Comparison of ENCODE assay signal across 20 cellular contexts in the genomic region with DNA sequence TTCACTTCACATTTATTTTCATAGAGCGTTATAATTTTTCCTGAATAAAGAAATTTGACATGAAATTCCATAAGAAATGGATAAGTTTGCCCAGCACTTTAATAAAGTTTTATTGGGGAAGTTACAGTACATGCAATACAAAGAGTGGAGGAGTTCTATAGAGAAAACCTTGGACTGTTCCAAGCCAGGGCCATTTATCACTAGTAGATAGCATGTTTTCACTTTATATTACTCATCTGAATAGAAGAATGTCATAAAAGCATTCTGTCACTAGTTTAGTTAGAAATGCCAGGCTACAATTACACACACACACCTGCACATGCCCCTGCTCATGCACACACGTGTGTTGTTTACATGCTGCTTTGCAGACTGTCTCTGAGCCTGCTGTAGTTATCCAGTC.
DNase-seq lines count a peak whose midpoint lies in the region; ATAC-seq and TF ChIP-seq lines count a peak whose summit lies in the region.
"Had no signal": no experiment of that assay in that cellular context is flagged by ENCODE, and none has a peak within 500 bp of the region (broad histone marks: within the 10 kb centered on the region; RNA-seq: fewer than 3 reads in every experiment).

No MANE protein-coding gene starts in this region.

- ATAC-seq in SK-N-SH treated with all-trans-retinoic acid at 6 μM for 48 hours (no peak), left colon (peak; percentile 85), HG03460 (IDR thresholded peaks at IDR 0.05; ENCODE audit: unreplicated experiment) (no peak)
- ATAC-seq in activated T-cell treated with anti-CD3 and anti-CD28 coated beads, Interleukin-2, amount 50 U/mL, for 4 hours: no peak
- ATAC-seq: A549, HCT116, HepG2 had no signal

- no peak overlapping the region for H3K4me2 ChIP-seq in SK-N-SH
- no peak overlapping the region for H3K4me2 ChIP-seq in OCI-LY7 (ENCODE audit: low read length)
- H3K4me2 ChIP-seq: A549 had no signal

- H3K36me3 ChIP-seq in SK-N-SH (replicated peaks in 1 of 2; ENCODE audit: control insufficient read depth in 1 of 2, insufficient read depth in 2 of 2, low read length in 1 of 2) (peaks cover 61 to 76% of the 10 kb centered on the region in 2 experiments), OCI-LY7 (ENCODE audit: insufficient read depth, low read length) (no peaks in the 10 kb centered on the region)

- H3K9me3 ChIP-seq in SK-N-SH (no peaks in the 10 kb centered on the region), OCI-LY7 (ENCODE audit: low read length) (no peaks in the 10 kb centered on the region)
- H3K9me3 ChIP-seq: A549, Caco-2 had no signal

- no peaks in the 10 kb centered on the region for H3K27me3 Mint-ChIP-seq in activated T-cell treated with anti-CD3 and anti-CD28 coated beads, Interleukin-2, amount 50 U/mL, for 4 hours (ENCODE audit: low read depth)
- H3K27me3 Mint-ChIP-seq: CD4-positive, alpha-beta T cell had no signal

- H4K20me1 ChIP-seq in SK-N-SH (ENCODE audit: insufficient read depth): no peaks in the 10 kb centered on the region
- H4K20me1 ChIP-seq in OCI-LY7 (ENCODE audit: insufficient read depth, low read length): no peaks in the 10 kb centered on the region

- H3K79me2 ChIP-seq in SK-N-SH (ENCODE audit: insufficient read depth) (peaks cover 88% of the 10 kb centered on the region), OCI-LY7 (ENCODE audit: insufficient read depth, low read depth, low read length) (no peaks in the 10 kb centered on the region)

- H3F3A ChIP-seq in SK-N-SH (replicated peaks; ENCODE audit: insufficient read depth): peaks cover 50% of the 10 kb centered on the region

- H3K4me1 Mint-ChIP-seq in activated T-cell treated with anti-CD3 and anti-CD28 coated beads, Interleukin-2, amount 50 U/mL, for 4 hours (ENCODE audit: low read depth): peaks cover 8% of the 10 kb centered on the region

- H2AFZ ChIP-seq in SK-N-SH (ENCODE audit: low read depth) (no peak overlapping the region), OCI-LY7 (ENCODE audit: low read length) (no peak overlapping the region)

- H3K27ac ChIP-seq in SK-N-SH (ENCODE audit: low read depth in 2 of 2, low read length in 1 of 2): peak overlapping the region; percentile 9 to 84; a peak in 1 of 4 replicates
- H3K27ac ChIP-seq in OCI-LY7 (ENCODE audit: low read depth, low read length, poor library complexity, severe bottlenecking): no peak overlapping the region
- H3K27ac ChIP-seq: 22Rv1, A549, C4-2B had no signal

- H3K4me1 ChIP-seq in SK-N-SH (ENCODE audit: control insufficient read depth in 1 of 2, insufficient read depth in 2 of 2, low read depth in 1 of 2, low read length in 1 of 2) (peaks cover 16 to 36% of the 10 kb centered on the region in 2 experiments), OCI-LY7 (ENCODE audit: insufficient read depth, low read length, poor library complexity, severe bottlenecking) (no peaks in the 10 kb centered on the region)
- H3K4me1 ChIP-seq: A549, Caco-2 had no signal

- no peaks in the 10 kb centered on the region for H3K9me2 ChIP-seq in SK-N-SH
- H3K9me2 ChIP-seq in OCI-LY7 (ENCODE audit: insufficient read depth, low read length): no peaks in the 10 kb centered on the region

- no peak for TF ChIP-seq CTCF in SK-N-SH (IDR thresholded peaks at IDR 0.05)
- TF ChIP-seq CTCF in OCI-LY7 (conservative IDR thresholded peaks at IDR 0.05; ENCODE audit: low read length): no peak

- DNase-seq in SK-N-SH: no peak
- DNase-seq in NCI-H69 (lab: John Stamatoyannopoulos, UW): peak; percentile 72
- no peak for DNase-seq in left colon
- no peak for DNase-seq in OCI-LY7 (ENCODE audit: low spot score)
- no peak for DNase-seq in activated T-cell treated with anti-CD3 and anti-CD28 coated beads, Interleukin-2, amount 50 U/mL, for 4 hours
- DNase-seq: AML-193; Caco-2; CD4-positive, alpha-beta T cell; DMS153; DMS79; GDM1; GOT3; H7 had no signal

- BruUV-seq in OCI-LY7 (replicated peaks; lab: Mats Ljungman, UMichigan): no TSS peak

- POLR2A ChIA-PET in SK-N-SH (lab: Yijun Ruan, JAX) (no interaction called here), OCI-LY7 (lab: Charles Lee) (no interaction called here)

- no peak overlapping the region for H3K4me3 Mint-ChIP-seq in activated T-cell treated with anti-CD3 and anti-CD28 coated beads, Interleukin-2, amount 50 U/mL, for 4 hours
- H3K4me3 Mint-ChIP-seq: CD4-positive, alpha-beta T cell had no signal

- no peaks in the 10 kb centered on the region for H3K9me3 Mint-ChIP-seq in activated T-cell treated with anti-CD3 and anti-CD28 coated beads, Interleukin-2, amount 50 U/mL, for 4 hours
- H3K9me3 Mint-ChIP-seq: CD4-positive, alpha-beta T cell had no signal

- TF ChIP-seq RAD21 in SK-N-SH (IDR thresholded peaks at IDR 0.05; ENCODE audit: low read length): no peak

- no peaks in the 10 kb centered on the region for H3K27me3 ChIP-seq in SK-N-SH (ENCODE audit: insufficient read depth)

- CTCF ChIA-PET in SK-N-SH (lab: Yijun Ruan, JAX): no interaction called here
- CTCF ChIA-PET in OCI-LY7 (lab: Charles Lee; ENCODE audit: unreplicated experiment): no interaction called here

- intact Hi-C loops in left colon (cut with DNase I, micrococcal nuclease): no loop called here
- intact Hi-C loops in OCI-LY7 (cut with micrococcal nuclease; ENCODE audit: unreplicated experiment): no loop called here

- H3K4me3 ChIP-seq in SK-N-SH (ENCODE audit: low read depth in 2 of 2, low read length in 1 of 2): no peak overlapping the region
- H3K4me3 ChIP-seq in OCI-LY7 (ENCODE audit: low read depth, low read length, poor library complexity, severe bottlenecking): no peak overlapping the region
- H3K4me3 ChIP-seq: A549 had no signal

- peaks cover 15% of the 10 kb centered on the region for H3K36me3 Mint-ChIP-seq in activated T-cell treated with anti-CD3 and anti-CD28 coated beads, Interleukin-2, amount 50 U/mL, for 4 hours (ENCODE audit: insufficient read depth)

- no peak for TF ChIP-seq EP300 in SK-N-SH (IDR thresholded peaks at IDR 0.05; ENCODE audit: borderline replicate concordance in 1 of 2, low read depth in 1 of 2, low read length in 1 of 2)

- H3K9ac ChIP-seq in SK-N-SH: no peak overlapping the region

- 93% methylated on average over 2 of the region's 2 CpGs for WGBS in SK-N-SH (ENCODE audit: low lambda C conversion rate)

TF ChIP-seq in SK-N-SH, 30 proteins besides CTCF, POLR2A, EP300 and RAD21:
- TF ChIP-seq, protein P1, sequence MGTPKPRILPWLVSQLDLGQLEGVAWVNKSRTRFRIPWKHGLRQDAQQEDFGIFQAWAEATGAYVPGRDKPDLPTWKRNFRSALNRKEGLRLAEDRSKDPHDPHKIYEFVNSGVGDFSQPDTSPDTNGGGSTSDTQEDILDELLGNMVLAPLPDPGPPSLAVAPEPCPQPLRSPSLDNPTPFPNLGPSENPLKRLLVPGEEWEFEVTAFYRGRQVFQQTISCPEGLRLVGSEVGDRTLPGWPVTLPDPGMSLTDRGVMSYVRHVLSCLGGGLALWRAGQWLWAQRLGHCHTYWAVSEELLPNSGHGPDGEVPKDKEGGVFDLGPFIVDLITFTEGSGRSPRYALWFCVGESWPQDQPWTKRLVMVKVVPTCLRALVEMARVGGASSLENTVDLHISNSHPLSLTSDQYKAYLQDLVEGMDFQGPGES (IDR thresholded peaks at IDR 0.05; ENCODE audit: low read depth, low read length): no peak
- TF ChIP-seq, protein P2, sequence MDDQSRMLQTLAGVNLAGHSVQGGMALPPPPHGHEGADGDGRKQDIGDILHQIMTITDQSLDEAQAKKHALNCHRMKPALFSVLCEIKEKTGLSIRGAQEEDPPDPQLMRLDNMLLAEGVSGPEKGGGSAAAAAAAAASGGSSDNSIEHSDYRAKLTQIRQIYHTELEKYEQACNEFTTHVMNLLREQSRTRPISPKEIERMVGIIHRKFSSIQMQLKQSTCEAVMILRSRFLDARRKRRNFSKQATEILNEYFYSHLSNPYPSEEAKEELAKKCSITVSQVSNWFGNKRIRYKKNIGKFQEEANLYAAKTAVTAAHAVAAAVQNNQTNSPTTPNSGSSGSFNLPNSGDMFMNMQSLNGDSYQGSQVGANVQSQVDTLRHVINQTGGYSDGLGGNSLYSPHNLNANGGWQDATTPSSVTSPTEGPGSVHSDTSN (IDR thresholded peaks at IDR 0.05): 0 out of 2 replicates have a peak, but pooled peaks have one; percentile 19

TF ChIP-seq in SK-N-SH treated with all-trans-retinoic acid at 6 μM for 48 hours, 23 proteins besides CTCF, POLR2A, EP300 and RAD21 (continues in another document):
- TF ChIP-seq, protein P3, sequence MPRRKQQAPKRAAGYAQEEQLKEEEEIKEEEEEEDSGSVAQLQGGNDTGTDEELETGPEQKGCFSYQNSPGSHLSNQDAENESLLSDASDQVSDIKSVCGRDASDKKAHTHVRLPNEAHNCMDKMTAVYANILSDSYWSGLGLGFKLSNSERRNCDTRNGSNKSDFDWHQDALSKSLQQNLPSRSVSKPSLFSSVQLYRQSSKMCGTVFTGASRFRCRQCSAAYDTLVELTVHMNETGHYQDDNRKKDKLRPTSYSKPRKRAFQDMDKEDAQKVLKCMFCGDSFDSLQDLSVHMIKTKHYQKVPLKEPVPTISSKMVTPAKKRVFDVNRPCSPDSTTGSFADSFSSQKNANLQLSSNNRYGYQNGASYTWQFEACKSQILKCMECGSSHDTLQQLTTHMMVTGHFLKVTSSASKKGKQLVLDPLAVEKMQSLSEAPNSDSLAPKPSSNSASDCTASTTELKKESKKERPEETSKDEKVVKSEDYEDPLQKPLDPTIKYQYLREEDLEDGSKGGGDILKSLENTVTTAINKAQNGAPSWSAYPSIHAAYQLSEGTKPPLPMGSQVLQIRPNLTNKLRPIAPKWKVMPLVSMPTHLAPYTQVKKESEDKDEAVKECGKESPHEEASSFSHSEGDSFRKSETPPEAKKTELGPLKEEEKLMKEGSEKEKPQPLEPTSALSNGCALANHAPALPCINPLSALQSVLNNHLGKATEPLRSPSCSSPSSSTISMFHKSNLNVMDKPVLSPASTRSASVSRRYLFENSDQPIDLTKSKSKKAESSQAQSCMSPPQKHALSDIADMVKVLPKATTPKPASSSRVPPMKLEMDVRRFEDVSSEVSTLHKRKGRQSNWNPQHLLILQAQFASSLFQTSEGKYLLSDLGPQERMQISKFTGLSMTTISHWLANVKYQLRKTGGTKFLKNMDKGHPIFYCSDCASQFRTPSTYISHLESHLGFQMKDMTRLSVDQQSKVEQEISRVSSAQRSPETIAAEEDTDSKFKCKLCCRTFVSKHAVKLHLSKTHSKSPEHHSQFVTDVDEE (CRISPR knock-in tag; IDR thresholded peaks at IDR 0.05): no peak
- no peak for TF ChIP-seq ISL1 (CRISPR knock-in tag; IDR thresholded peaks at IDR 0.05)
- TF ChIP-seq ZC3H10 (CRISPR knock-in tag; IDR thresholded peaks at IDR 0.05): no peak
- no peak for TF ChIP-seq ESRRG (CRISPR knock-in tag; IDR thresholded peaks at IDR 0.05)
